Comparison of ENCODE assay signal across 8 cellular contexts in genomic region chr18:9475643-9476580, GRCh38. TPM values are rescaled to one million over a fixed set of nuclear protein-coding genes. Genes with fewer than 3 reads are reported as not detected.
DNase-seq lines count a peak whose midpoint lies in the region; ATAC-seq and TF ChIP-seq lines count a peak whose summit lies in the region.

No MANE protein-coding gene starts in this region.

- peak overlapping the region; percentile 93 to 98 for H3K4me3 Mint-ChIP-seq in activated T-cell treated with anti-CD3 and anti-CD28 coated beads, Interleukin-2, amount 50 U/mL, for 72 hours

- peaks cover 22% of the 10 kb centered on the region for H3K27me3 Mint-ChIP-seq in activated T-cell treated with anti-CD3 and anti-CD28 coated beads, Interleukin-2, amount 50 U/mL, for 72 hours (ENCODE audit: low read depth)

- H3K4me1 ChIP-seq in foreskin keratinocyte = peaks cover 11% of the 10 kb centered on the region

- peak overlapping the region; percentile 84 for H3K27ac ChIP-seq in foreskin keratinocyte

- no peak for ATAC-seq in activated T-cell treated with anti-CD3 and anti-CD28 coated beads, Interleukin-2, amount 50 U/mL, for 72 hours (replicated peaks in 1 of 2)
- ATAC-seq in foreskin keratinocyte = no peak

- H3K4me1 Mint-ChIP-seq in activated T-cell treated with anti-CD3 and anti-CD28 coated beads, Interleukin-2, amount 50 U/mL, for 72 hours (ENCODE audit: low read depth) = peaks cover 40% of the 10 kb centered on the region

- DNase-seq in NCI-H1417 (lab: John Stamatoyannopoulos, UW) = peak in 2 of 3 experiments; percentile 27 to 69
- DNase-seq in NCI-H1417 treated with DMSO at 0.1 percent for 48 hours (lab: John Stamatoyannopoulos, UW) = no peak
- DNase-seq in HCEC 1CT = peak; percentile 54
- DNase-seq in NCI-H69 (lab: John Stamatoyannopoulos, UW) = peak; percentile 75
- peak; percentile 68 to 71 for DNase-seq in activated T-cell treated with anti-CD3 and anti-CD28 coated beads, Interleukin-2, amount 50 U/mL, for 72 hours
- DNase-seq in foreskin keratinocyte = peak; percentile 13 to 39
- peak; percentile 45 for DNase-seq in renal cortical epithelial cell (ENCODE audit: low read depth)
- DNase-seq in NCI-H187 treated with DMSO at 0.1 percent for 48 hours (lab: John Stamatoyannopoulos, UW) = no peak

- H3K9me3 Mint-ChIP-seq in activated T-cell treated with anti-CD3 and anti-CD28 coated beads, Interleukin-2, amount 50 U/mL, for 72 hours = no peaks in the 10 kb centered on the region

- H3K36me3 Mint-ChIP-seq in activated T-cell treated with anti-CD3 and anti-CD28 coated beads, Interleukin-2, amount 50 U/mL, for 72 hours (ENCODE audit: insufficient read depth in 2 of 2) = peaks cover 10 to 11% of the 10 kb centered on the region in 2 donors

- H3K27ac Mint-ChIP-seq in activated T-cell treated with anti-CD3 and anti-CD28 coated beads, Interleukin-2, amount 50 U/mL, for 72 hours = peak overlapping the region; percentile 90

- no peaks in the 10 kb centered on the region for H3K27me3 ChIP-seq in foreskin keratinocyte

- peak; percentile 1 for TF ChIP-seq CTCF in foreskin keratinocyte (conservative IDR thresholded peaks at IDR 0.05)

RNA-seq across cellular contexts. Expression of gene RALBP1, which starts 0.6 kb away (rescaled TPM):
- total RNA-seq in activated T-cell treated with anti-CD3 and anti-CD28 coated beads, Interleukin-2, amount 50 U/mL, for 72 hours = 10 to 100 TPM; 48.4 to 58.7 TPM
- total RNA-seq in foreskin keratinocyte (54.2 and 59.3 TPM in 2 replicates), renal cortical epithelial cell (114 and 131 TPM in 2 replicates)
- polyA plus RNA-seq in foreskin keratinocyte = 30.3 and 33.8 TPM in 2 replicates

Comparison
In these comparisons a context has a peak if more than half of its experiments do, and no peak if none do; other contexts are left out.
1. DNase-seq: peak in NCI-H1417 (2 of 3), HCEC 1CT (single experiment), NCI-H69 (single experiment), activated T-cell treated with anti-CD3 and anti-CD28 coated beads, Interleukin-2, amount 50 U/mL, for 72 hours (2 of 2), foreskin keratinocyte (2 of 2) and renal cortical epithelial cell (single experiment); none in NCI-H1417 treated with DMSO at 0.1 percent for 48 hours (single experiment) and NCI-H187 treated with DMSO at 0.1 percent for 48 hours (single experiment).